In the genomic region with DNA sequence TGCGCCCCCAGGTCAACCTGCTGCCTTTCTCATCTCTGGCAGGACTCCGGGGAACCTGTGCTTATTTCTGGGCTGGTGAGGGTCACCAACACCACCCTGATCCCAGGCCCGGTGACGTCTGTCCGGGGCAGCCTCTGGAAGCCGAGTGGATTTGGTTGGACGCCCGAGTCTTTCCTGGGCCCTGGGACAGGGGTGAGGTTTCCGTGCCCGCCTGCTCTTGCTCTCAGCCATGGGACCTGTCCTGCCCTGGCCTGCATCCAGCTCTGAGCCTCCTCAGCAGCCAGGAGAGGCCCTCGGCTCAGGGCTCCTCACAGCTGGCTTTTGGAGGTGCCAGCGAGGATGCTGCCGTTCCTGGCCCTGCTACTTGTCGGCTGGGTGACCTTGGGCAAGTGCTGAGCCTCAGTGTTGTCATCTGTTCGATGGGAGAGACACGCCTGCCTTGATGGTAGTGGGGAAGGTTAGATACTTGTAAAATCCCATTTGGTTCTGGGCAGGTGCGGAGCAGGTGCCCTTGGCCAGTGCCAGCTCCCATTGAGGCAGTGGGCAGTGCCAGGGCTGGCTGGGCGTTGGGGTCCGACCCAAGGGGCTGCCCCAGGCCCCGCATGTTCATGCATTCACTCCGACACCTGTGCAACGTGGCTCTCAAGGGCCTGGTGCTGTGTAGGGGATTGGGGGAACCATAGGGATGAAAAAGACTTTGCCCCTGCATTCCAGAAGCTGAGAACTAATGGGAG, we compare ENCODE assay signal across 1 cellular context.
TF ChIP-seq lines count a peak whose summit lies in the region.

No MANE protein-coding gene starts in this region.

TF ChIP-seq in IMR-90, 13 proteins besides CTCF, POLR2A, EP300 and RAD21 (continued from another document):
- TF ChIP-seq BHLHE40 (IDR thresholded peaks at IDR 0.05; ENCODE audit: low read depth, low read length) (no peak), RFX5 (IDR thresholded peaks at IDR 0.05; ENCODE audit: low read depth, low read length) (no peak), FOS (IDR thresholded peaks at IDR 0.05; ENCODE audit: low read depth, low read length) (no peak), RCOR1 (IDR thresholded peaks at IDR 0.05; ENCODE audit: insufficient replicate concordance, low read length) (no peak), SMC3 (IDR thresholded peaks at IDR 0.05; ENCODE audit: low read depth, low read length) (no peak), CEBPB (IDR thresholded peaks at IDR 0.05; ENCODE audit: low read depth, low read length) (no peak)
- TF ChIP-seq, protein P1, sequence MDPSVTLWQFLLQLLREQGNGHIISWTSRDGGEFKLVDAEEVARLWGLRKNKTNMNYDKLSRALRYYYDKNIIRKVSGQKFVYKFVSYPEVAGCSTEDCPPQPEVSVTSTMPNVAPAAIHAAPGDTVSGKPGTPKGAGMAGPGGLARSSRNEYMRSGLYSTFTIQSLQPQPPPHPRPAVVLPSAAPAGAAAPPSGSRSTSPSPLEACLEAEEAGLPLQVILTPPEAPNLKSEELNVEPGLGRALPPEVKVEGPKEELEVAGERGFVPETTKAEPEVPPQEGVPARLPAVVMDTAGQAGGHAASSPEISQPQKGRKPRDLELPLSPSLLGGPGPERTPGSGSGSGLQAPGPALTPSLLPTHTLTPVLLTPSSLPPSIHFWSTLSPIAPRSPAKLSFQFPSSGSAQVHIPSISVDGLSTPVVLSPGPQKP (IDR thresholded peaks at IDR 0.05; ENCODE audit: borderline replicate concordance, low read depth, low read length): no peak
- TF ChIP-seq, protein P2, sequence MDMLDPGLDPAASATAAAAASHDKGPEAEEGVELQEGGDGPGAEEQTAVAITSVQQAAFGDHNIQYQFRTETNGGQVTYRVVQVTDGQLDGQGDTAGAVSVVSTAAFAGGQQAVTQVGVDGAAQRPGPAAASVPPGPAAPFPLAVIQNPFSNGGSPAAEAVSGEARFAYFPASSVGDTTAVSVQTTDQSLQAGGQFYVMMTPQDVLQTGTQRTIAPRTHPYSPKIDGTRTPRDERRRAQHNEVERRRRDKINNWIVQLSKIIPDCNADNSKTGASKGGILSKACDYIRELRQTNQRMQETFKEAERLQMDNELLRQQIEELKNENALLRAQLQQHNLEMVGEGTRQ (IDR thresholded peaks at IDR 0.05; ENCODE audit: low read depth, low read length): no peak
